In the genomic region with DNA sequence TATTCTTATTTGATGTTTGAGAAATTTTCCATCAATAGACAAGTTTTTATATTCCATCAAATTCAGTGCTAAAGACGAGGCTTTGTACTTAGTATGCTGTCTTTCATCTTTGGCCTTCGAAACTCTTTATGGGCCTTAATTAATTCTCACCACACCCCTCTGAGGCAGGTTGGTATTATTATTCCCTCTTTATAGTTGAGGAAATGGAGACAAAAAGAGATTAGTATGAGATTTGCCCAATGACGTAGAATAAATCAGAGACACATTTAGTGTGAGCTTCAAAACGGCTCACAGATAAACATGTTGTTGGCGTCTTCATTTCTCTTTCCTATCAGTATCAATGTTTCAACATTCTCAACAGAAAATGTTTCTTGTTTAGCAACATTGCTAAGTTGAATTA, we compare ENCODE assay signal across 25 cellular contexts. TPM values are rescaled to one million over a fixed set of nuclear protein-coding genes. Genes with fewer than 3 reads are reported as not detected.
DNase-seq lines count a peak whose midpoint lies in the region; ATAC-seq, FAIRE-seq and TF ChIP-seq lines count a peak whose summit lies in the region.
"Had no signal": no experiment of that assay in that cellular context is flagged by ENCODE, and none has a peak within 500 bp of the region (broad histone marks: within the 10 kb centered on the region; RNA-seq: fewer than 3 reads in every experiment).

No MANE protein-coding gene starts in this region.

- H3K9ac ChIP-seq in keratinocyte (ENCODE audit: control insufficient read depth, extremely low read depth, insufficient read depth, low read length) = no peak overlapping the region
- H3K9ac ChIP-seq in smooth muscle cell (ENCODE audit: low read depth) = no peak overlapping the region

- dilution Hi-C loops in keratinocyte (cut with MboI; ENCODE audit: extremely low pct_ligation_motif_present, low sequenced_read_pairs) = no loop called here

- H3K27ac Mint-ChIP-seq in T-helper 17 cell = peak overlapping the region; percentile 76
- H3K27ac Mint-ChIP-seq: CD14-positive monocyte; CD8-positive, alpha-beta memory T cell had no signal

- H3K4me1 ChIP-seq in keratinocyte (ENCODE audit: control insufficient read depth, extremely low read depth, insufficient read depth, low read length) (peaks cover 29% of the 10 kb centered on the region), smooth muscle cell (ENCODE audit: low read depth) (peaks cover 24% of the 10 kb centered on the region)

- H3K4me3 Mint-ChIP-seq in T-helper 17 cell = no peak overlapping the region
- H3K4me3 Mint-ChIP-seq: CD8-positive, alpha-beta memory T cell had no signal

- H3K27me3 ChIP-seq in keratinocyte (ENCODE audit: control insufficient read depth, extremely low read depth, insufficient read depth, low read length) = no peaks in the 10 kb centered on the region
- H3K27me3 ChIP-seq in smooth muscle cell (ENCODE audit: low read depth) = no peaks in the 10 kb centered on the region
- H3K27me3 ChIP-seq: BE2C had no signal

- no peaks in the 10 kb centered on the region for H3F3A ChIP-seq in smooth muscle cell (ENCODE audit: low read depth)

- TF ChIP-seq CTCF in keratinocyte (optimal IDR thresholded peaks at IDR 0.05 in 1 of 3, IDR thresholded peaks at IDR 0.05 in 1 of 3, conservative IDR thresholded peaks at IDR 0.05 in 1 of 3; ENCODE audit: extremely low read depth in 1 of 3, insufficient read depth in 2 of 3, low read length in 3 of 3) (no peak), smooth muscle cell (IDR thresholded peaks at IDR 0.05; ENCODE audit: borderline replicate concordance, insufficient read depth, poor library complexity, severe bottlenecking) (no peak)

- H4K20me1 ChIP-seq in keratinocyte (ENCODE audit: control insufficient read depth, extremely low read depth, insufficient read depth, low read length) (no peaks in the 10 kb centered on the region), smooth muscle cell (ENCODE audit: low read depth) (no peaks in the 10 kb centered on the region)

- peak overlapping the region; percentile 61 for H3K4me2 ChIP-seq in keratinocyte (ENCODE audit: control insufficient read depth, extremely low read depth, insufficient read depth, low read depth, low read length)
- no peak overlapping the region for H3K4me2 ChIP-seq in smooth muscle cell

- H2AFZ ChIP-seq in keratinocyte (ENCODE audit: control insufficient read depth, low read length) = peak overlapping the region; percentile 4
- H2AFZ ChIP-seq in smooth muscle cell (ENCODE audit: low read depth) = no peak overlapping the region

- 85% methylated on average over 5 of the region's 5 CpGs for WGBS in smooth muscle cell (ENCODE audit: low lambda C conversion rate)

- H3K4me3 ChIP-seq in keratinocyte (ENCODE audit: control insufficient read depth in 2 of 3, extremely low read depth in 1 of 3, insufficient read depth in 2 of 3, low read depth in 1 of 3, low read length in 3 of 3) = no peak overlapping the region
- H3K4me3 ChIP-seq in smooth muscle cell = no peak overlapping the region

- H3K4me1 Mint-ChIP-seq in T-helper 17 cell = peaks cover 23% of the 10 kb centered on the region

- DNase-seq in LoVo (ENCODE audit: low spot score) = peak; percentile 41
- DNase-seq in T-helper 17 cell = no peak
- DNase-seq in keratinocyte (ENCODE audit: low read depth, low spot score) = no peak
- DNase-seq in smooth muscle cell (lab: John Stamatoyannopoulos, UW; ENCODE audit: unreplicated experiment) = no peak
- DNase-seq in NCI-H128 (lab: John Stamatoyannopoulos, UW; ENCODE audit: unreplicated experiment) = no peak
- DNase-seq in Ammon's horn (ENCODE audit: low spot score) = no peak
- DNase-seq: BE2C; CD8-positive, alpha-beta memory T cell; DMS79 treated with DMSO at 0.1 percent for 48 hours; GF-D8; KBM-7; NCI-H1048; NCI-H1417 treated with DMSO at 0.1 percent for 48 hours; NCI-H1694 treated with DMSO at 0.1 percent for 48 hours; NCI-H2081 treated with DMSO at 0.1 percent for 48 hours; NCI-H2171 treated with DMSO at 0.1 percent for 48 hours; NCI-H345; NCI-H524; NCI-H774; RPMI8226; SHP77 had no signal

- ATAC-seq in T-helper 17 cell (no peak), GM19395 (IDR thresholded peaks at IDR 0.05; ENCODE audit: unreplicated experiment) (no peak)

- peak overlapping the region; percentile 83 for H3K27ac ChIP-seq in keratinocyte (ENCODE audit: control insufficient read depth, insufficient read depth, low read length)
- peak overlapping the region; percentile 50 for H3K27ac ChIP-seq in smooth muscle cell (ENCODE audit: low read depth)

- H3K36me3 Mint-ChIP-seq in T-helper 17 cell (ENCODE audit: low read depth) = peaks cover 4% of the 10 kb centered on the region
- H3K36me3 Mint-ChIP-seq: CD14-positive monocyte; CD8-positive, alpha-beta memory T cell had no signal

- H3K9me1 ChIP-seq in keratinocyte (ENCODE audit: control insufficient read depth, extremely low read depth, insufficient read depth, low read length) = no peaks in the 10 kb centered on the region

- no peaks in the 10 kb centered on the region for H3K9me3 ChIP-seq in T-helper 17 cell (ENCODE audit: control insufficient read depth, low read length, poor library complexity, severe bottlenecking)
- no peaks in the 10 kb centered on the region for H3K9me3 ChIP-seq in keratinocyte (ENCODE audit: control insufficient read depth, low read depth, low read length)
- H3K9me3 ChIP-seq in smooth muscle cell (replicated peaks; ENCODE audit: low read depth) = no peaks in the 10 kb centered on the region
- H3K9me3 ChIP-seq: BE2C had no signal

- H3K27me3 Mint-ChIP-seq in T-helper 17 cell = no peaks in the 10 kb centered on the region
- H3K27me3 Mint-ChIP-seq: CD8-positive, alpha-beta memory T cell had no signal

- H3K36me3 ChIP-seq in keratinocyte (ENCODE audit: control insufficient read depth in 2 of 2, extremely low read depth in 1 of 2, insufficient read depth in 2 of 2, low read length in 2 of 2) (no peaks in the 10 kb centered on the region), smooth muscle cell (ENCODE audit: low read depth) (no peaks in the 10 kb centered on the region)
- H3K36me3 ChIP-seq: BE2C had no signal

- H3K79me2 ChIP-seq in keratinocyte (ENCODE audit: control insufficient read depth, insufficient read depth, low read length) (no peaks in the 10 kb centered on the region), smooth muscle cell (ENCODE audit: low read depth) (no peaks in the 10 kb centered on the region)

- FAIRE-seq in keratinocyte (lab: Jason Lieb, UNC) = peak; percentile 60
- FAIRE-seq: GM12891, H1 had no signal

RNA-seq across cellular contexts. Expression of gene PTPN13, which starts 35.9 kb away (rescaled TPM):
- total RNA-seq in T-helper 17 cell = 10 to 100 TPM; 36.1 to 49.5 TPM
- 19.3 to 37.6 TPM (median 23.5 TPM) in 3 replicates for polyA plus RNA-seq in keratinocyte
- polyA plus RNA-seq in keratinocyte (2011; ENCODE audit: low read depth) = 9.9 TPM
- polyA plus RNA-seq in keratinocyte (2011; cell fraction: cytosol; rRNA removed) = 14.4 and 26.2 TPM in 2 replicates
- polyA plus RNA-seq in keratinocyte (2011; cell fraction: nucleus; rRNA removed) = 32.9 and 37.7 TPM in 2 replicates
- 12.2 and 27.5 TPM in 2 replicates for polyA plus RNA-seq in keratinocyte (2012; ENCODE audit: low replicate concordance)
- 21.1 to 82.0 TPM (median 37.8 TPM) in 3 replicates for polyA minus RNA-seq in keratinocyte
- 21.3 TPM for polyA minus RNA-seq in keratinocyte (2011; cell fraction: cytosol; rRNA and poly(A)+ RNA removed)
- polyA minus RNA-seq in keratinocyte (2011; cell fraction: nucleus; rRNA and poly(A)+ RNA removed) = 70.1 and 105 TPM in 2 replicates
- 52.9 and 62.2 TPM in 2 replicates for total RNA-seq in smooth muscle cell
- polyA plus RNA-seq in smooth muscle cell = 13.8 and 14.9 TPM in 2 replicates
